5 cellular contexts compared by ENCODE assay signal in genomic region chr16:4070936-4071335, GRCh38.
"Had no signal": no experiment of that assay in that cellular context is flagged by ENCODE, and none has a peak within 500 bp of the region (broad histone marks: within the 10 kb centered on the region; RNA-seq: fewer than 3 reads in every experiment).

No MANE protein-coding gene starts in this region.

- DNase-seq: H9, HCEC 1CT, HFFc6, IMR-90 had no signal

- H3K4me3 ChIP-seq: GM23338 had no signal
